In genomic region chr7:123237-123636, GRCh38 we compare ENCODE assay signal across 27 cellular contexts.
"Had no signal": no experiment of that assay in that cellular context is flagged by ENCODE, and none has a peak within 500 bp of the region (broad histone marks: within the 10 kb centered on the region; RNA-seq: fewer than 3 reads in every experiment).

No MANE protein-coding gene starts in this region.

- DNase-seq: activated CD4-positive, alpha-beta T cell treated with anti-CD3 and anti-CD28 coated beads for 4 hours; activated CD4-positive, alpha-beta T cell treated with anti-CD3 and anti-CD28 coated beads, Interleukin-2, amount 50 U/mL, for 4 hours; activated CD8-positive, alpha-beta memory T cell treated with anti-CD3 and anti-CD28 coated beads, Interleukin-2, amount 50 U/mL, for 4 hours; activated effector memory CD4-positive, alpha-beta T cell treated with anti-CD3 and anti-CD28 coated beads, Interleukin-2, amount 50 U/mL, for 16 hours; activated naive CD4-positive, alpha-beta T cell treated with anti-CD3 and anti-CD28 coated beads for 36 hours; activated naive CD8-positive, alpha-beta T cell treated with anti-CD3 and anti-CD28 coated beads, Interleukin-2, amount 10 ng/mL, durations not matched to agents 7 days and 5 days; activated T-cell treated with anti-CD3 and anti-CD28 coated beads, Interleukin-2, amount 50 U/mL, for 1 hour; dorsolateral prefrontal cortex; effector memory CD8-positive, alpha-beta T cell; foreskin keratinocyte; heart left ventricle; hypothalamus; kidney glomerular epithelial cell; mesendoderm; nephron progenitor cell; ovary; sigmoid colon; small intestine; stimulated activated CD4-positive, alpha-beta T cell treated with anti-CD3 and anti-CD28 coated beads, Interleukin-4, amount 100 ng/mL, for 4 hours; stimulated activated CD8-positive, alpha-beta memory T cell treated with anti-CD3 and anti-CD28 coated beads, Interleukin-4, amount 100 ng/mL, for 48 hours; stomach; T-helper 1 cell; thyroid gland; upper lobe of left lung had no signal

- H3K27me3 ChIP-seq: ascending aorta, ovary, sigmoid colon, thyroid gland, upper lobe of left lung had no signal

- H3K4me3 ChIP-seq: ascending aorta, coronary artery, dorsolateral prefrontal cortex, heart left ventricle, lung, ovary, sigmoid colon, stomach, thyroid gland, upper lobe of left lung had no signal

- H3K36me3 ChIP-seq: ascending aorta, heart left ventricle, ovary, sigmoid colon, stomach, thyroid gland, upper lobe of left lung had no signal

- H3K9me3 ChIP-seq: ascending aorta, heart left ventricle, ovary, sigmoid colon, stomach, thyroid gland, upper lobe of left lung had no signal

- H3K4me1 ChIP-seq: ascending aorta, foreskin keratinocyte, sigmoid colon had no signal

- H3K27ac ChIP-seq: ascending aorta, coronary artery, dorsolateral prefrontal cortex, foreskin keratinocyte, heart left ventricle, ovary, sigmoid colon, stomach, thyroid gland, upper lobe of left lung had no signal
